ENCODE assay signal across 11 cellular contexts in genomic region chr11:64120951-64121569, GRCh38. TPM values are rescaled to one million over a fixed set of nuclear protein-coding genes. Genes with fewer than 3 reads are reported as not detected.
DNase-seq lines count a peak whose midpoint lies in the region; ATAC-seq and TF ChIP-seq lines count a peak whose summit lies in the region.
"Had no signal": no experiment of that assay in that cellular context is flagged by ENCODE, and none has a peak within 500 bp of the region (broad histone marks: within the 10 kb centered on the region; RNA-seq: fewer than 3 reads in every experiment).

No MANE protein-coding gene starts in this region.

- H3K27me3 ChIP-seq in skeletal muscle tissue (ENCODE audit: control insufficient read depth in 3 of 3, insufficient read depth in 3 of 3, low read length in 3 of 3), result no peaks in the 10 kb centered on the region

- H3K36me3 Mint-ChIP-seq in osteocyte (ENCODE audit: unreplicated experiment), result no peaks in the 10 kb centered on the region

- peak overlapping the region; percentile 54 for H3K27ac ChIP-seq in skeletal muscle tissue (ENCODE audit: low read depth, low read length)

- ATAC-seq in esophagus mucosa, result peak; percentile 96

- H3K4me1 ChIP-seq in skeletal muscle tissue (ENCODE audit: control insufficient read depth in 3 of 3, insufficient read depth in 3 of 3, low read length in 3 of 3), result peaks cover 20 to 40% (median 40%) of the 10 kb centered on the region in 3 donors

- no peak overlapping the region for H3K4me3 Mint-ChIP-seq in osteocyte (ENCODE audit: unreplicated experiment)
- H3K4me3 Mint-ChIP-seq: T-helper 1 cell treated with Interleukin-12 subunit alpha and Interleukin-12 subunit beta and Interleukin-4 antibody, amounts not matched to agents 30 μg/mL and 1 μg/mL, for 36 hours had no signal

- peak overlapping the region; percentile 8 to 33 (median 20) for H3K9ac ChIP-seq in skeletal muscle tissue (ENCODE audit: low read depth in 1 of 3, low read length in 3 of 3)

- DNase-seq in H4 (ENCODE audit: low spot score) (peak; percentile 81), NCI-H446 treated with DMSO at 0.1 percent for 48 hours (lab: John Stamatoyannopoulos, UW) (peak; percentile 88), osteocyte (ENCODE audit: extremely low spot score, unreplicated experiment) (no peak), dermis blood vessel endothelial cell (no peak), NOMO-1 treated with DMSO at 0.1 percent for 48 hours (lab: John Stamatoyannopoulos, UW; ENCODE audit: unreplicated experiment) (no peak)
- no peak for DNase-seq in stimulated activated CD4-positive, alpha-beta T cell treated with anti-CD3 and anti-CD28 coated beads, Interleukin-4, amount 100 ng/mL, for 1 hour
- DNase-seq: activated effector memory CD4-positive, alpha-beta T cell treated with Interleukin-2 at 50 U/mL for 16 hours; erythroblast had no signal

- H3K4me3 ChIP-seq in skeletal muscle tissue (ENCODE audit: low read length in 3 of 3), result no peak overlapping the region

- TF ChIP-seq CTCF in osteocyte (IDR thresholded peaks at IDR 0.05), result no peak

- H3K27ac Mint-ChIP-seq in osteocyte (ENCODE audit: unreplicated experiment), result no peak overlapping the region
- H3K27ac Mint-ChIP-seq: T-helper 1 cell treated with Interleukin-12 subunit alpha and Interleukin-12 subunit beta and Interleukin-4 antibody, amounts not matched to agents 30 μg/mL and 1 μg/mL, for 36 hours had no signal

- H3K4me1 Mint-ChIP-seq in osteocyte (ENCODE audit: unreplicated experiment), result peaks cover 6% of the 10 kb centered on the region

- H3K9me3 ChIP-seq in skeletal muscle tissue (ENCODE audit: control insufficient read depth in 3 of 3, low read length in 3 of 3), result no peaks in the 10 kb centered on the region

- no peaks in the 10 kb centered on the region for H3K9me3 Mint-ChIP-seq in osteocyte (ENCODE audit: unreplicated experiment)
- H3K9me3 Mint-ChIP-seq: T-helper 1 cell treated with Interleukin-12 subunit alpha and Interleukin-12 subunit beta and Interleukin-4 antibody, amounts not matched to agents 30 μg/mL and 1 μg/mL, for 36 hours had no signal

- H3K27me3 Mint-ChIP-seq in osteocyte (ENCODE audit: unreplicated experiment), result no peaks in the 10 kb centered on the region

- peaks cover 5 to 8% (median 5%) of the 10 kb centered on the region in 3 donors for H3K36me3 ChIP-seq in skeletal muscle tissue (ENCODE audit: control insufficient read depth in 3 of 3, insufficient read depth in 3 of 3, low read length in 3 of 3)

RNA-seq across cellular contexts. Expression of gene MACROD1, which starts 44.9 kb away (rescaled TPM):
- total RNA-seq in H4 (2014; rRNA removed; shearing (Covaris generic)), result 4.7 and 5.1 TPM in 2 replicates
- total RNA-seq in esophagus mucosa (22.9 TPM), skeletal muscle tissue (91.9 TPM), osteocyte (22.3 and 29.6 TPM in 2 replicates), dermis blood vessel endothelial cell (17.5 and 29.3 TPM in 2 replicates)

Comparison
In these comparisons a context has a peak if more than half of its experiments do, and no peak if none do; other contexts are left out.
1. DNase-seq: peak in H4 (single experiment) and NCI-H446 treated with DMSO at 0.1 percent for 48 hours (single experiment); none in osteocyte (single experiment), dermis blood vessel endothelial cell (single experiment), stimulated activated CD4-positive, alpha-beta T cell treated with anti-CD3 and anti-CD28 coated beads, Interleukin-4, amount 100 ng/mL, for 1 hour (single experiment) and NOMO-1 treated with DMSO at 0.1 percent for 48 hours (single experiment).